ENCODE assay signal across 8 cellular contexts in genomic region chr15:68372291-68372811, GRCh38. TPM values are rescaled to one million over a fixed set of nuclear protein-coding genes. Genes with fewer than 3 reads are reported as not detected.
DNase-seq lines count a peak whose midpoint lies in the region; ATAC-seq and TF ChIP-seq lines count a peak whose summit lies in the region.

No MANE protein-coding gene starts in this region.

- DNase-seq in chondrocyte (ENCODE audit: low spot score) (no peak), medulla oblongata (ENCODE audit: extremely low spot score) (peak; percentile 29), NCI-H1694 (lab: John Stamatoyannopoulos, UW) (no peak), inferior parietal cortex (ENCODE audit: extremely low spot score) (no peak), GDM1 (lab: John Stamatoyannopoulos, UW) (no peak)

- H3K27ac Mint-ChIP-seq in chondrocyte (ENCODE audit: unreplicated experiment) = peak overlapping the region; percentile 87

- ATAC-seq in HG03457 (IDR thresholded peaks at IDR 0.05; ENCODE audit: unreplicated experiment) = no peak

- no peak overlapping the region for H3K4me3 ChIP-seq in BLaER1 treated with 17β-estradiol and CSF1 and Interleukin-3, amounts not matched to agents 10 nM and 100 nM

- H3K36me3 ChIP-seq in BLaER1 treated with 17β-estradiol and CSF1 and Interleukin-3, amounts not matched to agents 10 nM and 100 nM = no peaks in the 10 kb centered on the region

- H3K4me1 ChIP-seq in BLaER1 treated with 17β-estradiol and CSF1 and Interleukin-3, amounts not matched to agents 10 nM and 100 nM = peaks cover 23 to 57% (median 49%) of the 10 kb centered on the region in 10 experiments

- H3K4me1 Mint-ChIP-seq in chondrocyte (ENCODE audit: low read depth) = peaks cover 84% of the 10 kb centered on the region

- H3K4me3 Mint-ChIP-seq in chondrocyte (ENCODE audit: unreplicated experiment) = no peak overlapping the region

- no peaks in the 10 kb centered on the region for H4K20me1 ChIP-seq in BLaER1 treated with 17β-estradiol and CSF1 and Interleukin-3, amounts not matched to agents 10 nM and 100 nM

- peak; percentile 67 for TF ChIP-seq CTCF in chondrocyte (IDR thresholded peaks at IDR 0.05)

- H3K27me3 ChIP-seq in BLaER1 treated with 17β-estradiol and CSF1 and Interleukin-3, amounts not matched to agents 10 nM and 100 nM = no peaks in the 10 kb centered on the region

- H3K4me2 ChIP-seq in BLaER1 treated with 17β-estradiol and CSF1 and Interleukin-3, amounts not matched to agents 10 nM and 100 nM = peak overlapping the region in 6 of 11 experiments; percentile 2 to 94 (median 26); a peak in 9 of 22 replicates

- H3K27me3 Mint-ChIP-seq in chondrocyte (ENCODE audit: low read depth) = no peaks in the 10 kb centered on the region

- 0 out of 22 replicates have a peak overlapping the region, but pooled peaks of 1 of the 11 experiments have one; percentile 12 for H3K27ac ChIP-seq in BLaER1 treated with 17β-estradiol and CSF1 and Interleukin-3, amounts not matched to agents 10 nM and 100 nM

- peak; percentile 14; the same call in 1 of the 2 replicates for TF ChIP-seq RAD21 in Ishikawa (IDR thresholded peaks at IDR 0.05; ENCODE audit: low read depth)

- TF ChIP-seq EP300 in Ishikawa (IDR thresholded peaks at IDR 0.05; ENCODE audit: borderline replicate concordance) = no peak

- no peaks in the 10 kb centered on the region for H3K9me3 Mint-ChIP-seq in chondrocyte (ENCODE audit: low read depth)

- H3K9me3 ChIP-seq in BLaER1 treated with 17β-estradiol and CSF1 and Interleukin-3, amounts not matched to agents 10 nM and 100 nM (replicated peaks in 1 of 11) = no peaks in the 10 kb centered on the region

- H3K9ac ChIP-seq in BLaER1 treated with 17β-estradiol and CSF1 and Interleukin-3, amounts not matched to agents 10 nM and 100 nM = no peak overlapping the region

- H3K36me3 Mint-ChIP-seq in chondrocyte (ENCODE audit: low read depth) = peaks cover 48% of the 10 kb centered on the region

TF ChIP-seq in Ishikawa, 13 proteins besides CTCF, POLR2A, EP300 and RAD21:
- TF ChIP-seq CREB1 (IDR thresholded peaks at IDR 0.05; ENCODE audit: low read depth) (no peak), USF1 (IDR thresholded peaks at IDR 0.05) (no peak), NFIC (IDR thresholded peaks at IDR 0.05) (no peak), TEAD4 (IDR thresholded peaks at IDR 0.05) (no peak), FOXM1 (IDR thresholded peaks at IDR 0.05; ENCODE audit: borderline replicate concordance, low read depth) (no peak), TAF1 (IDR thresholded peaks at IDR 0.05; ENCODE audit: low read depth) (no peak), ZBTB7A (IDR thresholded peaks at IDR 0.05; ENCODE audit: low read depth) (no peak), CEBPB (IDR thresholded peaks at IDR 0.05) (no peak), YY1 (IDR thresholded peaks at IDR 0.05; ENCODE audit: low read depth) (no peak), EGR1 (IDR thresholded peaks at IDR 0.05) (no peak), MAX (IDR thresholded peaks at IDR 0.05) (no peak), TCF12 (IDR thresholded peaks at IDR 0.05; ENCODE audit: low read depth) (no peak)
- TF ChIP-seq, protein P1, sequence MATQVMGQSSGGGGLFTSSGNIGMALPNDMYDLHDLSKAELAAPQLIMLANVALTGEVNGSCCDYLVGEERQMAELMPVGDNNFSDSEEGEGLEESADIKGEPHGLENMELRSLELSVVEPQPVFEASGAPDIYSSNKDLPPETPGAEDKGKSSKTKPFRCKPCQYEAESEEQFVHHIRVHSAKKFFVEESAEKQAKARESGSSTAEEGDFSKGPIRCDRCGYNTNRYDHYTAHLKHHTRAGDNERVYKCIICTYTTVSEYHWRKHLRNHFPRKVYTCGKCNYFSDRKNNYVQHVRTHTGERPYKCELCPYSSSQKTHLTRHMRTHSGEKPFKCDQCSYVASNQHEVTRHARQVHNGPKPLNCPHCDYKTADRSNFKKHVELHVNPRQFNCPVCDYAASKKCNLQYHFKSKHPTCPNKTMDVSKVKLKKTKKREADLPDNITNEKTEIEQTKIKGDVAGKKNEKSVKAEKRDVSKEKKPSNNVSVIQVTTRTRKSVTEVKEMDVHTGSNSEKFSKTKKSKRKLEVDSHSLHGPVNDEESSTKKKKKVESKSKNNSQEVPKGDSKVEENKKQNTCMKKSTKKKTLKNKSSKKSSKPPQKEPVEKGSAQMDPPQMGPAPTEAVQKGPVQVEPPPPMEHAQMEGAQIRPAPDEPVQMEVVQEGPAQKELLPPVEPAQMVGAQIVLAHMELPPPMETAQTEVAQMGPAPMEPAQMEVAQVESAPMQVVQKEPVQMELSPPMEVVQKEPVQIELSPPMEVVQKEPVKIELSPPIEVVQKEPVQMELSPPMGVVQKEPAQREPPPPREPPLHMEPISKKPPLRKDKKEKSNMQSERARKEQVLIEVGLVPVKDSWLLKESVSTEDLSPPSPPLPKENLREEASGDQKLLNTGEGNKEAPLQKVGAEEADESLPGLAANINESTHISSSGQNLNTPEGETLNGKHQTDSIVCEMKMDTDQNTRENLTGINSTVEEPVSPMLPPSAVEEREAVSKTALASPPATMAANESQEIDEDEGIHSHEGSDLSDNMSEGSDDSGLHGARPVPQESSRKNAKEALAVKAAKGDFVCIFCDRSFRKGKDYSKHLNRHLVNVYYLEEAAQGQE (IDR thresholded peaks at IDR 0.05; ENCODE audit: low read depth) = no peak

RNA-seq across cellular contexts. Expression of gene ITGA11, which starts 59.6 kb away (rescaled TPM):
- 965 to 1,105 TPM (median 1,092 TPM) in 3 replicates for total RNA-seq in chondrocyte
